Comparison of ENCODE assay signal across 12 cellular contexts in the genomic region with DNA sequence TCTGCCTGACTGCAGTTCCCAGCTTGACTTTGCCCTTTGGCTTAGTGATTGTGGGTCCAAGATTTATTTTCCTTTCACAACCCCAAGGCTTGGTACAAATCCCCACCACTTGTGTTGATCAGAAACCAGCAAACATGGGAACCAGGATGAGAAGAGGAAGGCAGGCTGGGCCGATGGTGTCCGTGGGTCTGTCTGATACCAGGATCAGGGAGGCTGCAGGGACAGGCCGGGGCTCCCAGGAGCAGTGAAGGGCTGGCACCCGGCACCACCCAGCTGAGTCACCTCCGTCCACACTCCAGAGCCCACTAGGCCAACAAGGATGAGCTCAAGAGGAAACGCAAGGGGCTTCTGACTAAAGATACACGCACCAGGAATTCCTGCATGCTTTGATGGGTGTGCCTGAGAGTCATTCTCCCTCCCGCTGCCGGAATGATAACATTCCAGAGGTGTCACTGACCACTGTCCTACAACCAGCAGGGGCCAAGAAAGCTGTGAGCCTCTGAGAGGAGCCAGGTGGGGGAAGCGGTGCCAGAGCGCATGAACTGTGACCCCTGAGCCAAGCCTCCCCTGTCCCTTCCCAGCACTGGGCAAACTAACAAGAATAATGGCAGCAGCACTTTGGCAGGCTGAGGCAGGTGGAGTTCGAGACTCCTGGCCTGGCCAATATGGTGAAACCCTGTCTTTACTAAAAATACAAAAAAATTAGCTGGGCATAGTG. TPM values are rescaled to one million over a fixed set of nuclear protein-coding genes. Genes with fewer than 3 reads are reported as not detected.
DNase-seq lines count a peak whose midpoint lies in the region; ATAC-seq and TF ChIP-seq lines count a peak whose summit lies in the region.
"Had no signal": no experiment of that assay in that cellular context is flagged by ENCODE, and none has a peak within 500 bp of the region (broad histone marks: within the 10 kb centered on the region; RNA-seq: fewer than 3 reads in every experiment).

No MANE protein-coding gene starts in this region.

- peak overlapping the region; percentile 54 for H3K4ac ChIP-seq in IMR-90 (ENCODE audit: low read depth, low read length)

- H3K27me3 Mint-ChIP-seq in chondrocyte (ENCODE audit: low read depth) (no peaks in the 10 kb centered on the region), neural progenitor cell (ENCODE audit: insufficient read depth, low read depth) (peaks cover 4% of the 10 kb centered on the region)

- peaks cover 17% of the 10 kb centered on the region for H3K9me1 ChIP-seq in IMR-90 (ENCODE audit: insufficient read depth, low read length)

- H3K4me3 ChIP-seq in AG10803 (ENCODE audit: low read length) = no peak overlapping the region
- no peak overlapping the region for H3K4me3 ChIP-seq in IMR-90 (ENCODE audit: insufficient read depth, low read depth, low read length)
- H3K4me3 ChIP-seq in right lobe of liver = no peak overlapping the region
- no peak overlapping the region for H3K4me3 ChIP-seq in neural progenitor cell

- peak overlapping the region; percentile 74 for H2AK9ac ChIP-seq in IMR-90 (replicated peaks; ENCODE audit: low read depth, low read length, poor library complexity)

- H3K27ac Mint-ChIP-seq in chondrocyte (ENCODE audit: unreplicated experiment) (peak overlapping the region; percentile 78), neural progenitor cell (no peak overlapping the region)
- H3K27ac Mint-ChIP-seq: activated T-helper 17 cell treated with anti-CD3 and anti-CD28 coated beads, Interleukin-2, amount 50 U/mL, for 72 hours; CD4-positive, CD25-positive, alpha-beta regulatory T cell; immature natural killer cell had no signal

- peak overlapping the region; percentile 39; the same call in 1 of the 2 replicates for H3K4me2 ChIP-seq in IMR-90 (ENCODE audit: low read depth, low read length)
- no peak overlapping the region for H3K4me2 ChIP-seq in neural progenitor cell

- H3K36me3 ChIP-seq in IMR-90 (ENCODE audit: control insufficient read depth, insufficient read depth, low read length) = no peaks in the 10 kb centered on the region
- H3K36me3 ChIP-seq in right lobe of liver = no peaks in the 10 kb centered on the region
- H3K36me3 ChIP-seq in neural progenitor cell = no peaks in the 10 kb centered on the region

- H3K79me1 ChIP-seq in IMR-90 (ENCODE audit: low read depth in 1 of 2, low read length in 2 of 2) = no peaks in the 10 kb centered on the region

- peak overlapping the region; percentile 62 for H2BK5ac ChIP-seq in IMR-90 (ENCODE audit: low read depth, low read length, poor library complexity, severe bottlenecking)

- TF ChIP-seq CTCF in AG10803 (conservative IDR thresholded peaks at IDR 0.05; ENCODE audit: low read length) (no peak), IMR-90 (conservative IDR thresholded peaks at IDR 0.05; ENCODE audit: low read depth, low read length) (no peak), chondrocyte (IDR thresholded peaks at IDR 0.05) (no peak), right lobe of liver (IDR thresholded peaks at IDR 0.05) (peak in 1 of 4 donors; percentile 21), neural progenitor cell (IDR thresholded peaks at IDR 0.05) (no peak)

- no CpG with 5 or more reads among the region's 12 CpGs for WGBS in IMR-90 (ENCODE audit: extremely low coverage in 2 of 2, insufficient read length in 1 of 2), 2 experiments
- 28% methylated on average over 6 of the region's 12 CpGs for WGBS in right lobe of liver (ENCODE audit: insufficient coverage, low coverage, low lambda C conversion rate, missing lambda C conversion rate)

- no peak for TF ChIP-seq RAD21 in IMR-90 (IDR thresholded peaks at IDR 0.05; ENCODE audit: low read length)

- H3F3A ChIP-seq in neural progenitor cell (ENCODE audit: low read depth) = peaks cover 18% of the 10 kb centered on the region

- H2BK120ac ChIP-seq in IMR-90 (ENCODE audit: low read depth, low read length) = peak overlapping the region; percentile 63

- peak overlapping the region; percentile 12; the same call in 1 of the 2 replicates for H4K5ac ChIP-seq in IMR-90 (ENCODE audit: low read depth, low read length)

- intact Hi-C loops in IMR-90 (cut with micrococcal nuclease) (loop anchor here (2.0 kb wide), 1 partner anchor 17 kb away; no protein-coding TSS in a partner anchor), right lobe of liver (cut with DNase I) (loop anchor here in 1 of 2 donors (10.0 kb wide), 1 partner anchor 191 kb away; no protein-coding TSS in a partner anchor)

- peaks cover 37% of the 10 kb centered on the region for H3K4me1 Mint-ChIP-seq in chondrocyte (ENCODE audit: low read depth)
- H3K4me1 Mint-ChIP-seq in neural progenitor cell = peaks cover 18% of the 10 kb centered on the region
- H3K4me1 Mint-ChIP-seq: immature natural killer cell had no signal

- no peaks in the 10 kb centered on the region for H3K79me2 ChIP-seq in neural progenitor cell (ENCODE audit: low read depth)

- no TSS peak for BruUV-seq in IMR-90 (replicated peaks; lab: Mats Ljungman, UMichigan)

- peak overlapping the region; percentile 13; the same call in 1 of the 2 replicates for H3K27ac ChIP-seq in IMR-90 (ENCODE audit: insufficient read depth, low read length)
- H3K27ac ChIP-seq in right lobe of liver = peak overlapping the region; percentile 18 to 70 (median 63)
- H3K27ac ChIP-seq in neural progenitor cell = no peak overlapping the region

- H2BK20ac ChIP-seq in IMR-90 (ENCODE audit: low read depth, low read length) = peak overlapping the region; percentile 55

- H4K20me1 ChIP-seq in IMR-90 (ENCODE audit: insufficient read depth, low read length) (no peaks in the 10 kb centered on the region), neural progenitor cell (ENCODE audit: low read depth) (no peaks in the 10 kb centered on the region)

- no peak for TF ChIP-seq POLR2A in IMR-90 (IDR thresholded peaks at IDR 0.05; ENCODE audit: low read depth, low read length)
- no peak for TF ChIP-seq POLR2A in right lobe of liver (IDR thresholded peaks at IDR 0.05)

- H3K9ac ChIP-seq in IMR-90 (ENCODE audit: low read depth, low read length) (no peak overlapping the region), neural progenitor cell (no peak overlapping the region)

- no peak overlapping the region for H3K56ac ChIP-seq in IMR-90 (ENCODE audit: extremely low read depth, insufficient read depth, low read length)

- POLR2A ChIA-PET in IMR-90 (lab: Charles Lee; ENCODE audit: unreplicated experiment) = no interaction called here

- H3K27me3 ChIP-seq in IMR-90 (ENCODE audit: control insufficient read depth, insufficient read depth, low read length) = peaks cover 2% of the 10 kb centered on the region; the same call in 1 of the 2 replicates
- H3K27me3 ChIP-seq in right lobe of liver = no peaks in the 10 kb centered on the region
- no peaks in the 10 kb centered on the region for H3K27me3 ChIP-seq in neural progenitor cell

- peak overlapping the region; percentile 68; the same call in 1 of the 2 replicates for H2AK5ac ChIP-seq in IMR-90 (ENCODE audit: low read depth, low read length)

- peak overlapping the region; percentile 60; the same call in 1 of the 2 replicates for H3K18ac ChIP-seq in IMR-90 (ENCODE audit: low read depth, low read length)

- CTCF ChIA-PET in IMR-90 (lab: Yijun Ruan, JAX) = interaction anchor here (0.6 to 1.8 kb wide), 5 partner anchors 11 to 1028 kb away, joined by 3 to 6 read pairs (median 4); no protein-coding TSS in a partner anchor

- H2BK15ac ChIP-seq in IMR-90 (ENCODE audit: low read depth, low read length) = peak overlapping the region; percentile 18; the same call in 1 of the 3 replicates

- ATAC-seq in IMR-90 (ENCODE audit: low read depth) (peak; percentile 85), right lobe of liver (peak; percentile 91 to 95 (median 94)), HG02981 (IDR thresholded peaks at IDR 0.05; ENCODE audit: unreplicated experiment) (no peak)
- ATAC-seq: activated T-helper 17 cell treated with anti-CD3 and anti-CD28 coated beads, Interleukin-2, amount 50 U/mL, for 72 hours had no signal

- H2AFZ ChIP-seq in IMR-90 (replicated peaks; ENCODE audit: low read length, poor library complexity) (peak overlapping the region; percentile 67), neural progenitor cell (replicated peaks) (no peak overlapping the region)

- H3K9me3 Mint-ChIP-seq in chondrocyte (ENCODE audit: low read depth) (no peaks in the 10 kb centered on the region), neural progenitor cell (peaks cover 17% of the 10 kb centered on the region)
- H3K9me3 Mint-ChIP-seq: immature natural killer cell had no signal

- peak overlapping the region; percentile 59 for H4K91ac ChIP-seq in IMR-90 (ENCODE audit: insufficient read depth, low read depth, low read length)

- 0 out of 2 replicates have a peak overlapping the region, but pooled peaks have one; percentile 22 for H3K23ac ChIP-seq in IMR-90 (ENCODE audit: low read depth, low read length)

- no peaks in the 10 kb centered on the region for H3K9me3 ChIP-seq in IMR-90 (ENCODE audit: control insufficient read depth, insufficient read depth, low read length)
- H3K9me3 ChIP-seq in right lobe of liver = no peaks in the 10 kb centered on the region
- no peaks in the 10 kb centered on the region for H3K9me3 ChIP-seq in neural progenitor cell (ENCODE audit: low read depth)

- H3K4me1 ChIP-seq in IMR-90 (ENCODE audit: control insufficient read depth, insufficient read depth, low read length) (peaks cover 7% of the 10 kb centered on the region), right lobe of liver (peaks cover 0 to 15% (median 4%) of the 10 kb centered on the region in 4 donors), neural progenitor cell (peaks cover 5% of the 10 kb centered on the region)

- H4K8ac ChIP-seq in IMR-90 (ENCODE audit: low read depth in 2 of 2, low read length in 2 of 2) = peak overlapping the region; percentile 27 to 62; a peak in 3 of 4 replicates

- H3K4me3 Mint-ChIP-seq in chondrocyte (ENCODE audit: unreplicated experiment) (no peak overlapping the region), neural progenitor cell (no peak overlapping the region)
- H3K4me3 Mint-ChIP-seq: activated T-helper 17 cell treated with anti-CD3 and anti-CD28 coated beads, Interleukin-2, amount 50 U/mL, for 72 hours; CD4-positive, CD25-positive, alpha-beta regulatory T cell; immature natural killer cell had no signal

- dilution Hi-C loops in IMR-90 (cut with HindIII; ENCODE audit: low sequenced_read_pairs, unreplicated experiment) = no loop called here

- peak overlapping the region; percentile 1; the same call in 1 of the 2 replicates for H3K14ac ChIP-seq in IMR-90 (replicated peaks; ENCODE audit: low read depth, low read length)

- DNase-seq in AG10803 (ENCODE audit: low read depth) = peak; percentile 48
- peak; percentile 80 for DNase-seq in IMR-90
- no peak for DNase-seq in chondrocyte (ENCODE audit: low spot score)
- peak; percentile 75 to 91 (median 87) for DNase-seq in right lobe of liver
- no peak for DNase-seq in neural progenitor cell (ENCODE audit: low spot score)
- no peak for DNase-seq in T-helper 1 cell
- no peak for DNase-seq in stimulated activated CD8-positive, alpha-beta memory T cell treated with anti-CD3 and anti-CD28 coated beads, Interleukin-4, amount 100 ng/mL, for 48 hours
- DNase-seq: CD4-positive, CD25-positive, alpha-beta regulatory T cell; effector CD8-positive, alpha-beta T cell; immature natural killer cell had no signal

- in situ Hi-C loops in IMR-90 (cut with MboI; ENCODE audit: low sequenced_read_pairs) = loop anchor here (5.0 kb wide), 1 partner anchor 193 kb away; no protein-coding TSS in a partner anchor

- H3K36me3 Mint-ChIP-seq in chondrocyte (ENCODE audit: low read depth) = no peaks in the 10 kb centered on the region
- H3K36me3 Mint-ChIP-seq in neural progenitor cell = no peaks in the 10 kb centered on the region
- H3K36me3 Mint-ChIP-seq: CD4-positive, CD25-positive, alpha-beta regulatory T cell; immature natural killer cell had no signal

RNA-seq across cellular contexts. Expression of a gene that starts 29.2 kb away (rescaled TPM):
- 1.4 TPM in 2 replicates for total RNA-seq in IMR-90 (2012; rRNA removed)
- 2.0 and 2.1 TPM in 2 replicates for polyA plus RNA-seq in IMR-90 (2012; rRNA removed)
- 2.3 and 2.7 TPM in 2 replicates for polyA plus RNA-seq in IMR-90 (2012; cell fraction: cytosol; rRNA removed)
- polyA plus RNA-seq in IMR-90 (2012; cell fraction: nucleus; rRNA removed; ENCODE audit: low replicate concordance) = 1.8 and 3.5 TPM in 2 replicates
- 15.2 to 23.8 TPM (median 15.6 TPM) in 3 replicates for total RNA-seq in chondrocyte
- total RNA-seq in right lobe of liver = 10 to 100 TPM; 24.5 to 65.9 (median 26.8) TPM
- 2.0 and 2.3 TPM in 2 replicates for total RNA-seq in neural progenitor cell (ENCODE audit: low replicate concordance)

RNA-seq across cellular contexts. Expression of a gene that starts 51.7 kb away (rescaled TPM):
- 2.8 and 4.3 TPM in 2 replicates for total RNA-seq in IMR-90 (2012; rRNA removed)
- polyA plus RNA-seq in IMR-90 (2012; rRNA removed) = 4.3 and 5.0 TPM in 2 replicates
- 2.4 and 7.3 TPM in 2 replicates for polyA plus RNA-seq in IMR-90 (2012; cell fraction: cytosol; rRNA removed)
- 3.5 and 4.9 TPM in 2 replicates for polyA plus RNA-seq in IMR-90 (2012; cell fraction: nucleus; rRNA removed; ENCODE audit: low replicate concordance)
- total RNA-seq in chondrocyte = 0.41 to 6.5 TPM (median 5.7 TPM) in 3 replicates
- total RNA-seq in right lobe of liver = 100 to 1,000 TPM in 5 of 6 experiments, 10 to 100 TPM in 1; 85.0 to 304 (median 130) TPM
- 2.1 and 10.1 TPM in 2 replicates for total RNA-seq in neural progenitor cell (ENCODE audit: low replicate concordance)

Comparison
In these comparisons a context has a peak if more than half of its experiments do, and no peak if none do; other contexts are left out.
1. DNase-seq: peak in AG10803 (single experiment), IMR-90 (single experiment) and right lobe of liver (3 of 3); none in chondrocyte (single experiment), neural progenitor cell (single experiment), T-helper 1 cell (0 of 5) and stimulated activated CD8-positive, alpha-beta memory T cell treated with anti-CD3 and anti-CD28 coated beads, Interleukin-4, amount 100 ng/mL, for 48 hours (single experiment).